In the genomic region with DNA sequence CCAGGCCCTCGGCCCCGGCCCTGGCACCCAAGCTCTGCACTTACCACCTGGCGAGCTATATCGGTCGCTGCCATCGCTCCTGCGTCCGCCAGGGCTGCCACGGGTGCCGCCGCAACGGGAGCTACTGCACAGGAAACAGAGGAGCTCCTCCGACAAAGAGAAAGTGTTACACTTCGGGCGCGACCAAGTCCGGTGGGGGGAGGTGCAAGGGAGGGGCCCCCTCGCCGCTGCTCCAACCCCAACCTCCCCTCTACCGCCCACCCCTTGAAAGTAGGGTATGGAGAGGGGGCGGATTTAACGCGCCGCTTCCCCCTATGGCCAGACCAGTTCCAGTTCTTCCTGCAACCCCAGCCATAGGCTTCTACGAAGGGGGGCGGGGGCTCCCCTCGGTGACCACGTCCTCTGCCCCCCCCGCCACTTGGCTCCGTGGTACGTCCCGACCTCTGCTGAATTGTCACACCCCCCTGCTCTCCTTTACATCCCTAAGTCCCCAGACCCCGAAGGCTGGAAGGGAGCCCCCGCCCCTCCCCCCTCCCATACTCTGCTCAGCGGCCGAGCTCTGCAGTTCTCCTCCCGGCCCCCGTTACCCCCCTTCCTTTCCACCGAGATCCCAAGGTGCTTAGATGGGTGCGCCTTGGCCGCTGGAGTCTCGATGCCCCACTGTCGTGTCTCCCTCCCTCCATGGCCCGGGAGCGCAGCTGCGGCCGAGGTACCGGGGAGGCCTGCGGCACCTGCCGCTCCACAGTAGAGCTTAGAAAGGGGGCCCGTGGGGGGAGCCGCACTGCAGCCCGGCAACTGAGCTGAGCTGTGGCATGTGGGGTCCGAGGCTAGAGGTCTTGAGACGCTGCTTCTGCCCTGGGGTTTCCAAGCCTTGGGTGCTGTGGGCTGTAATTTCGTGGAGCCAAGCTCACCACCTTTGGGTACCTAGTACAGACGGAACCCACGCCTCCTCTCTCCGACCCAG, we compare ENCODE assay signal across 1 cellular context.
TF ChIP-seq lines count a peak whose summit lies in the region.

A gene (minus strand): TSS at position 137 of the 964 bp plus-strand sequence. CDS start 63 bp downstream, at position 74.

TF ChIP-seq in SK-N-SH, 30 proteins besides CTCF, POLR2A, EP300 and RAD21 (continued from another document):
- no peak for TF ChIP-seq TEAD4 (IDR thresholded peaks at IDR 0.05; ENCODE audit: borderline replicate concordance, insufficient read depth)
- TF ChIP-seq CHD2 (IDR thresholded peaks at IDR 0.05; ENCODE audit: low read length, partially characterized antibody): peak; percentile 48
- TF ChIP-seq, protein P1, sequence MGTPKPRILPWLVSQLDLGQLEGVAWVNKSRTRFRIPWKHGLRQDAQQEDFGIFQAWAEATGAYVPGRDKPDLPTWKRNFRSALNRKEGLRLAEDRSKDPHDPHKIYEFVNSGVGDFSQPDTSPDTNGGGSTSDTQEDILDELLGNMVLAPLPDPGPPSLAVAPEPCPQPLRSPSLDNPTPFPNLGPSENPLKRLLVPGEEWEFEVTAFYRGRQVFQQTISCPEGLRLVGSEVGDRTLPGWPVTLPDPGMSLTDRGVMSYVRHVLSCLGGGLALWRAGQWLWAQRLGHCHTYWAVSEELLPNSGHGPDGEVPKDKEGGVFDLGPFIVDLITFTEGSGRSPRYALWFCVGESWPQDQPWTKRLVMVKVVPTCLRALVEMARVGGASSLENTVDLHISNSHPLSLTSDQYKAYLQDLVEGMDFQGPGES (IDR thresholded peaks at IDR 0.05; ENCODE audit: low read depth, low read length): no peak
- peak; percentile 69; the same call in 1 of the 2 replicates for TF ChIP-seq TAF1 (IDR thresholded peaks at IDR 0.05; ENCODE audit: borderline replicate concordance, low read depth, low read length)
- TF ChIP-seq SMC3 (IDR thresholded peaks at IDR 0.05; ENCODE audit: low read depth, low read length): no peak
- TF ChIP-seq GATA2 (CRISPR knock-in tag; IDR thresholded peaks at IDR 0.05): peak; percentile 44
- no peak for TF ChIP-seq TCF12 (IDR thresholded peaks at IDR 0.05)
